ENCODE assay signal across 17 cellular contexts in genomic region chr9:91182831-91183230, GRCh38.
"Had no signal": no experiment of that assay in that cellular context is flagged by ENCODE, and none has a peak within 500 bp of the region (broad histone marks: within the 10 kb centered on the region; RNA-seq: fewer than 3 reads in every experiment).

No MANE protein-coding gene starts in this region.

- H3K79me2 ChIP-seq: parathyroid adenoma had no signal

- H3K27ac Mint-ChIP-seq: activated CD4-positive, alpha-beta memory T cell treated with anti-CD3 and anti-CD28 coated beads for 36 hours; activated naive CD8-positive, alpha-beta T cell treated with anti-CD3 and anti-CD28 coated beads, Interleukin-2, amount 10 ng/mL, durations not matched to agents 7 days and 5 days; dendritic cell treated with granulocyte-macrophage colony-stimulating factor and Interleukin-4, amounts not matched to agents 40 ng/mL and 50 ng/mL, for 4 days; T-cell had no signal

- H3K27me3 ChIP-seq: brain microvascular endothelial cell had no signal

- H3K27ac ChIP-seq: brain microvascular endothelial cell, left ventricle myocardium inferior, parathyroid adenoma had no signal

- H3K4me2 ChIP-seq: SK-N-SH had no signal

- H3K4me3 Mint-ChIP-seq: activated CD4-positive, alpha-beta memory T cell treated with anti-CD3 and anti-CD28 coated beads for 36 hours; activated naive CD8-positive, alpha-beta T cell treated with anti-CD3 and anti-CD28 coated beads, Interleukin-2, amount 10 ng/mL, durations not matched to agents 7 days and 5 days; dendritic cell treated with granulocyte-macrophage colony-stimulating factor and Interleukin-4, amounts not matched to agents 40 ng/mL and 50 ng/mL, for 4 days; T-cell had no signal

- H3K4me3 ChIP-seq: left ventricle myocardium inferior had no signal

- H3K36me3 Mint-ChIP-seq: activated CD4-positive, alpha-beta memory T cell treated with anti-CD3 and anti-CD28 coated beads for 36 hours; naive B cell; T-cell had no signal

- ATAC-seq: activated CD4-positive, CD25-positive, alpha-beta regulatory T cell treated with anti-CD3 and anti-CD28 coated beads, Interleukin-2, amount 50 U/mL, for 24 hours; T-cell had no signal

- H3K9me3 Mint-ChIP-seq: activated CD4-positive, alpha-beta memory T cell treated with anti-CD3 and anti-CD28 coated beads for 36 hours; activated naive CD8-positive, alpha-beta T cell treated with anti-CD3 and anti-CD28 coated beads, Interleukin-2, amount 10 ng/mL, durations not matched to agents 7 days and 5 days; dendritic cell treated with granulocyte-macrophage colony-stimulating factor and Interleukin-4, amounts not matched to agents 40 ng/mL and 50 ng/mL, for 4 days; naive B cell; T-cell had no signal

- H2AFZ ChIP-seq: parathyroid adenoma had no signal

- H3K36me3 ChIP-seq: brain microvascular endothelial cell, left ventricle myocardium inferior had no signal

- H3K9me3 ChIP-seq: left ventricle myocardium inferior, SK-N-SH had no signal

- H3K27me3 Mint-ChIP-seq: activated CD4-positive, alpha-beta memory T cell treated with anti-CD3 and anti-CD28 coated beads for 36 hours; activated naive CD8-positive, alpha-beta T cell treated with anti-CD3 and anti-CD28 coated beads, Interleukin-2, amount 10 ng/mL, durations not matched to agents 7 days and 5 days; dendritic cell treated with granulocyte-macrophage colony-stimulating factor and Interleukin-4, amounts not matched to agents 40 ng/mL and 50 ng/mL, for 4 days; naive B cell; T-cell had no signal

- DNase-seq: activated naive CD8-positive, alpha-beta T cell treated with anti-CD3 and anti-CD28 coated beads, Interleukin-2, amount 10 ng/mL, durations not matched to agents 7 days and 5 days; activated T-cell treated with anti-CD3 and anti-CD28 coated beads, Interleukin-2, amount 50 U/mL, for 48 hours; anterior cingulate cortex; brain microvascular endothelial cell; cerebellar nuclear complex; effector memory CD4-positive, alpha-beta T cell; left ventricle myocardium inferior; naive B cell; SK-N-SH; stimulated activated CD4-positive, alpha-beta T cell treated with anti-CD3 and anti-CD28 coated beads, Interleukin-2, amount 100 ng/mL, for 48 hours; stimulated activated naive CD4-positive, alpha-beta T cell treated with Interleukin-2 at 50 U/mL for 16 hours; T-cell; T1000 had no signal

- H3K9ac ChIP-seq: parathyroid adenoma, SK-N-SH had no signal

- H3K4me1 ChIP-seq: parathyroid adenoma had no signal
